In the genomic region with DNA sequence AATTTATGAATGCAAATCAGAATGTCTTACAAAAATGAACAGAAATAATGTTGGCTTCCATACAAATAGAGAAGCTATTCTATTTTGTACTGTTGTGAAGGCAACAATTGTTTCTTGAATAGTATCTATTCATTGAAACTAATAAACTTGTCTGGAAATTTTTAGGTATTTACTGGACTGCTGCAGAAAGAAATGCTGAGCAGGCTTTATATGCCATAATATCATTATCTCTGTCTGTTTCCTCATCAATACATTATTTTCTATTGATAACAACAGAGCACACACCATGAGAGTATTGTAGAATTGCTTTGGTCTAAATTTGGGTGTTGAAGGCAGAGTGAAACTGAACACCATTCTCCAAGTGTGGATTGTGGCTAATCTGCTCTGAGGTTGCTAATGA, we compare ENCODE assay signal across 1 cellular context.
TF ChIP-seq lines count a peak whose summit lies in the region.

No MANE protein-coding gene starts in this region.

TF ChIP-seq in HepG2, 621 proteins besides CTCF, POLR2A, EP300 and RAD21 (continued from another document):
- TF ChIP-seq, protein P1, sequence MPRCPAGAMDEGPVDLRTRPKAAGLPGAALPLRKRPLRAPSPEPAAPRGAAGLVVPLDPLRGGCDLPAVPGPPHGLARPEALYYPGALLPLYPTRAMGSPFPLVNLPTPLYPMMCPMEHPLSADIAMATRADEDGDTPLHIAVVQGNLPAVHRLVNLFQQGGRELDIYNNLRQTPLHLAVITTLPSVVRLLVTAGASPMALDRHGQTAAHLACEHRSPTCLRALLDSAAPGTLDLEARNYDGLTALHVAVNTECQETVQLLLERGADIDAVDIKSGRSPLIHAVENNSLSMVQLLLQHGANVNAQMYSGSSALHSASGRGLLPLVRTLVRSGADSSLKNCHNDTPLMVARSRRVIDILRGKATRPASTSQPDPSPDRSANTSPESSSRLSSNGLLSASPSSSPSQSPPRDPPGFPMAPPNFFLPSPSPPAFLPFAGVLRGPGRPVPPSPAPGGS (CRISPR knock-in tag; IDR thresholded peaks at IDR 0.05), result no peak
